Comparison of ENCODE assay signal across 20 cellular contexts in genomic region chr22:36022697-36023096, GRCh38. TPM values are rescaled to one million over a fixed set of nuclear protein-coding genes. Genes with fewer than 3 reads are reported as not detected.
DNase-seq lines count a peak whose midpoint lies in the region; ATAC-seq and TF ChIP-seq lines count a peak whose summit lies in the region.
"Had no signal": no experiment of that assay in that cellular context is flagged by ENCODE, and none has a peak within 500 bp of the region (broad histone marks: within the 10 kb centered on the region; RNA-seq: fewer than 3 reads in every experiment).

No MANE protein-coding gene starts in this region.

- H3K4me3 ChIP-seq in DND-41 (ENCODE audit: low read depth in 1 of 2, low read length in 2 of 2), result no peak overlapping the region
- H3K4me3 ChIP-seq in SJSA1, result no peak overlapping the region
- no peak overlapping the region for H3K4me3 ChIP-seq in left lung
- H3K4me3 ChIP-seq in skeletal muscle tissue (ENCODE audit: low read length in 3 of 3), result no peak overlapping the region
- no peak overlapping the region for H3K4me3 ChIP-seq in effector memory CD4-positive, alpha-beta T cell (ENCODE audit: insufficient read depth, low read depth, low read length, poor library complexity, severe bottlenecking)
- H3K4me3 ChIP-seq: BLaER1 treated with 17β-estradiol and CSF1 and Interleukin-3, amounts not matched to agents 10 nM and 100 nM; K562 had no signal

- H3K9ac ChIP-seq in DND-41 (ENCODE audit: low read depth, low read length) (no peak overlapping the region), skeletal muscle tissue (ENCODE audit: low read depth in 1 of 3, low read length in 3 of 3) (no peak overlapping the region)
- H3K9ac ChIP-seq: BLaER1 treated with 17β-estradiol and CSF1 and Interleukin-3, amounts not matched to agents 10 nM and 100 nM had no signal

- H3K4me2 ChIP-seq in DND-41 (ENCODE audit: insufficient read depth, low read length), result no peak overlapping the region

- ATAC-seq in DND-41 (ENCODE audit: insufficient read depth, low read depth) (no peak), left lung (no peak)
- ATAC-seq: K562 had no signal

- H3K27ac Mint-ChIP-seq in activated CD4-positive, alpha-beta T cell treated with anti-CD3 and anti-CD28 coated beads, Interleukin-2, amount 10 ng/mL, durations not matched to agents 7 days and 5 days, result no peak overlapping the region
- H3K27ac Mint-ChIP-seq: activated CD4-positive, alpha-beta memory T cell treated with anti-CD3 and anti-CD28 coated beads, Interleukin-2, amount 10 ng/mL, durations not matched to agents 7 days and 5 days had no signal

- H4K20me1 ChIP-seq in DND-41 (ENCODE audit: insufficient read depth, low read length), result no peaks in the 10 kb centered on the region; the same call in 1 of the 2 replicates

- H3K4me1 ChIP-seq in DND-41 (ENCODE audit: insufficient read depth, low read length) (peaks cover 9% of the 10 kb centered on the region), SJSA1 (replicated peaks) (peaks cover 33% of the 10 kb centered on the region), left lung (peaks cover 9 to 22% of the 10 kb centered on the region in 2 donors), skeletal muscle tissue (ENCODE audit: control insufficient read depth in 3 of 3, insufficient read depth in 3 of 3, low read length in 3 of 3) (peaks cover 13 to 31% (median 16%) of the 10 kb centered on the region in 3 donors)
- peaks cover 5% of the 10 kb centered on the region for H3K4me1 ChIP-seq in effector memory CD4-positive, alpha-beta T cell (ENCODE audit: control insufficient read depth, insufficient read depth, low read length, poor library complexity, severe bottlenecking)

- 0 out of 2 replicates have a peak overlapping the region, but pooled peaks have one; percentile 2 for H2AFZ ChIP-seq in DND-41 (ENCODE audit: low read depth, low read length)

- POLR2A ChIA-PET in activated CD4-positive, alpha-beta T cell treated with anti-CD3 and anti-CD28 coated beads, Interleukin-2, amount 10 ng/mL, durations not matched to agents 7 days and 5 days (lab: Charles Lee), result interaction anchor here (0.6 kb wide), 1 partner anchor 372 kb away, joined by 3 read pairs; no protein-coding TSS in a partner anchor

- H3K4me1 Mint-ChIP-seq in activated CD4-positive, alpha-beta T cell treated with anti-CD3 and anti-CD28 coated beads, Interleukin-2, amount 10 ng/mL, durations not matched to agents 7 days and 5 days, result peaks cover 18% of the 10 kb centered on the region

- no peaks in the 10 kb centered on the region for H3K36me3 ChIP-seq in DND-41 (ENCODE audit: insufficient read depth, low read length)
- H3K36me3 ChIP-seq in SJSA1, result peaks cover 33% of the 10 kb centered on the region
- H3K36me3 ChIP-seq in left lung, result no peaks in the 10 kb centered on the region
- no peaks in the 10 kb centered on the region for H3K36me3 ChIP-seq in skeletal muscle tissue (ENCODE audit: control insufficient read depth in 3 of 3, insufficient read depth in 3 of 3, low read length in 3 of 3)
- H3K36me3 ChIP-seq in effector memory CD4-positive, alpha-beta T cell (ENCODE audit: control insufficient read depth, insufficient read depth, low read length), result no peaks in the 10 kb centered on the region
- H3K36me3 ChIP-seq: BLaER1 treated with 17β-estradiol and CSF1 and Interleukin-3, amounts not matched to agents 10 nM and 100 nM; neutrophil had no signal

- H3K9me3 Mint-ChIP-seq in activated CD4-positive, alpha-beta T cell treated with anti-CD3 and anti-CD28 coated beads, Interleukin-2, amount 10 ng/mL, durations not matched to agents 7 days and 5 days, result no peaks in the 10 kb centered on the region
- H3K9me3 Mint-ChIP-seq: activated CD4-positive, alpha-beta memory T cell treated with anti-CD3 and anti-CD28 coated beads, Interleukin-2, amount 10 ng/mL, durations not matched to agents 7 days and 5 days had no signal

- no peak overlapping the region for H3K4me3 Mint-ChIP-seq in activated CD4-positive, alpha-beta T cell treated with anti-CD3 and anti-CD28 coated beads, Interleukin-2, amount 10 ng/mL, durations not matched to agents 7 days and 5 days
- H3K4me3 Mint-ChIP-seq: activated CD4-positive, alpha-beta memory T cell treated with anti-CD3 and anti-CD28 coated beads, Interleukin-2, amount 10 ng/mL, durations not matched to agents 7 days and 5 days had no signal

- CTCF ChIA-PET in activated CD4-positive, alpha-beta T cell treated with anti-CD3 and anti-CD28 coated beads, Interleukin-2, amount 10 ng/mL, durations not matched to agents 7 days and 5 days (lab: Charles Lee), result interaction anchor here (0.5 to 2.5 kb wide), 3 partner anchors 43 to 122 kb away, joined by 4 to 7 read pairs (median 5); no protein-coding TSS in a partner anchor

- DNase-seq in DND-41, result no peak
- no peak for DNase-seq in SJSA1 (ENCODE audit: low read depth in 1 of 2, low spot score in 2 of 2)
- DNase-seq in left lung, result no peak
- no peak for DNase-seq in NOMO-1 treated with dmso at 0.1 percent for 144 hours (lab: John Stamatoyannopoulos, UW; ENCODE audit: unreplicated experiment)
- no peak for DNase-seq in activated CD4-positive, alpha-beta T cell treated with anti-CD3 and anti-CD28 coated beads, Interleukin-2, amount 10 ng/mL, durations not matched to agents 7 days and 5 days
- no peak for DNase-seq in effector memory CD4-positive, alpha-beta T cell
- no peak for DNase-seq in activated effector memory CD4-positive, alpha-beta T cell treated with anti-CD3 and anti-CD28 coated beads, Interleukin-2, amount 50 U/mL, for 16 hours
- DNase-seq: activated CD4-positive, alpha-beta memory T cell treated with anti-CD3 and anti-CD28 coated beads, Interleukin-2, amount 10 ng/mL, durations not matched to agents 7 days and 5 days; activated naive CD4-positive, alpha-beta T cell; cerebellar nuclear complex; hippocampal formation; left ventricle myocardium superior; NCI-H1694; NCI-H524 treated with DMSO at 0.1 percent for 48 hours; stimulated activated CD4-positive, alpha-beta T cell treated with anti-CD3 and anti-CD28 coated beads, Interleukin-15, amount 100 ng/mL, for 24 hours; T1000 had no signal

- H3K9me3 ChIP-seq in DND-41 (ENCODE audit: insufficient read depth, low read length, severe bottlenecking), result no peaks in the 10 kb centered on the region
- no peaks in the 10 kb centered on the region for H3K9me3 ChIP-seq in SJSA1 (replicated peaks)
- no peaks in the 10 kb centered on the region for H3K9me3 ChIP-seq in left lung
- no peaks in the 10 kb centered on the region for H3K9me3 ChIP-seq in skeletal muscle tissue (ENCODE audit: control insufficient read depth in 3 of 3, low read length in 3 of 3)
- H3K9me3 ChIP-seq in effector memory CD4-positive, alpha-beta T cell (ENCODE audit: control insufficient read depth, low read length), result no peaks in the 10 kb centered on the region
- H3K9me3 ChIP-seq: BLaER1 treated with 17β-estradiol and CSF1 and Interleukin-3, amounts not matched to agents 10 nM and 100 nM; neutrophil had no signal

- H3K27me3 ChIP-seq in DND-41 (ENCODE audit: insufficient read depth, low read length, poor library complexity) (peaks cover 19% of the 10 kb centered on the region), SJSA1 (replicated peaks) (no peaks in the 10 kb centered on the region), left lung (peaks cover 0 to 12% of the 10 kb centered on the region in 2 donors), skeletal muscle tissue (ENCODE audit: control insufficient read depth in 3 of 3, insufficient read depth in 3 of 3, low read length in 3 of 3) (no peaks in the 10 kb centered on the region)
- no peaks in the 10 kb centered on the region for H3K27me3 ChIP-seq in effector memory CD4-positive, alpha-beta T cell (replicated peaks; ENCODE audit: control insufficient read depth, insufficient read depth, low read length, poor library complexity, severe bottlenecking)

- no peak for TF ChIP-seq CTCF in DND-41 (IDR thresholded peaks at IDR 0.05; ENCODE audit: borderline replicate concordance, extremely low read depth, low read length, poor library complexity, severe bottlenecking)
- TF ChIP-seq CTCF in left lung (IDR thresholded peaks at IDR 0.05), result no peak

- H3K27ac ChIP-seq in DND-41 (ENCODE audit: low read length), result no peak overlapping the region
- H3K27ac ChIP-seq in SJSA1, result peak overlapping the region; percentile 26
- H3K27ac ChIP-seq in left lung, result peak overlapping the region; percentile 21 to 34
- H3K27ac ChIP-seq in skeletal muscle tissue (ENCODE audit: low read depth, low read length), result peak overlapping the region; percentile 36
- no peak overlapping the region for H3K27ac ChIP-seq in effector memory CD4-positive, alpha-beta T cell (ENCODE audit: insufficient read depth, low read length, poor library complexity, severe bottlenecking)
- H3K27ac ChIP-seq: BLaER1 treated with 17β-estradiol and CSF1 and Interleukin-3, amounts not matched to agents 10 nM and 100 nM; neutrophil had no signal

- intact Hi-C loops in left lung (cut with DNase I), result no loop called here

- H3K27me3 Mint-ChIP-seq in activated CD4-positive, alpha-beta T cell treated with anti-CD3 and anti-CD28 coated beads, Interleukin-2, amount 10 ng/mL, durations not matched to agents 7 days and 5 days, result peaks cover 15% of the 10 kb centered on the region

- H3K36me3 Mint-ChIP-seq in activated CD4-positive, alpha-beta T cell treated with anti-CD3 and anti-CD28 coated beads, Interleukin-2, amount 10 ng/mL, durations not matched to agents 7 days and 5 days (ENCODE audit: low read depth), result no peaks in the 10 kb centered on the region

- no peaks in the 10 kb centered on the region for H3K79me2 ChIP-seq in DND-41 (ENCODE audit: insufficient read depth, low read length)

RNA-seq across cellular contexts. Expression of gene RBFOX2, which starts 5.9 kb away (rescaled TPM):
- total RNA-seq in SJSA1 (2014; rRNA removed; shearing (Covaris generic)), result 92.3 and 144 TPM in 2 replicates
- total RNA-seq in left lung (10 to 100 TPM; 63.1 to 91.3 TPM), skeletal muscle tissue (200 TPM)
- total RNA-seq in activated CD4-positive, alpha-beta T cell treated with anti-CD3 and anti-CD28 coated beads, Interleukin-2, amount 10 ng/mL, durations not matched to agents 7 days and 5 days, result under 1 TPM; 0.77 to 0.99 TPM

Comparison
In these comparisons a context has a peak if more than half of its experiments do, and no peak if none do; other contexts are left out.
1. H3K27ac ChIP-seq: peak in SJSA1 (single experiment), left lung (2 of 2) and skeletal muscle tissue (single experiment); none in DND-41 (single experiment) and effector memory CD4-positive, alpha-beta T cell (single experiment).
2. RNA of gene RBFOX2, which starts 5.9 kb away (total RNA-seq): 200 TPM in skeletal muscle tissue (single experiment), 92.3 to 144 TPM in SJSA1 and 63.1 to 91.3 TPM in left lung; 0.77 to 0.99 TPM in activated CD4-positive, alpha-beta T cell treated with anti-CD3 and anti-CD28 coated beads, Interleukin-2, amount 10 ng/mL, durations not matched to agents 7 days and 5 days; every median in the first group is over 10 times any median in the second.